In genomic region chr11:111983187-111983986, GRCh38 we compare ENCODE assay signal across 11 cellular contexts. TPM values are rescaled to one million over a fixed set of nuclear protein-coding genes. Genes with fewer than 3 reads are reported as not detected.
DNase-seq lines count a peak whose midpoint lies in the region; ATAC-seq and TF ChIP-seq lines count a peak whose summit lies in the region.
"Had no signal": no experiment of that assay in that cellular context is flagged by ENCODE, and none has a peak within 500 bp of the region (broad histone marks: within the 10 kb centered on the region; RNA-seq: fewer than 3 reads in every experiment).

No MANE protein-coding gene starts in this region.

- H3K4me3 ChIP-seq in GM23338 (peak overlapping the region; percentile 26), neuron (ENCODE audit: low read length) (no peak overlapping the region)

- no peaks in the 10 kb centered on the region for H3F3A ChIP-seq in GM23338 (replicated peaks; ENCODE audit: low read depth)

- POLR2A ChIA-PET in WTC11 (lab: Charles Lee): interaction anchor here (0.9 to 3.7 kb wide), 7 partner anchors 45 to 112 kb away, joined by 3 to 21 read pairs (median 4); partner anchors contain the start of genes ALG9, C11orf52 and CRYAB

- intact Hi-C loops in left ventricle myocardium superior (cut with micrococcal nuclease): loop anchor here (5.0 to 10.0 kb wide), 2 partner anchors 51 to 109 kb away; partner anchors contain the start of genes ALG9, CFAP68 and FDXACB1
- intact Hi-C loops in activated T-helper 2 cell treated with anti-CD3 and anti-CD28 coated beads, Interferon-gamma antibody, Interleukin-2, Interleukin-4, amounts not matched to agents 10 μg/mL and 5 μg/mL and 100 μg/mL, durations not matched to agents 14 hours and 24 hours and 36 hours (cut with micrococcal nuclease): no loop called here

- no peaks in the 10 kb centered on the region for H3K9me3 ChIP-seq in neuron (ENCODE audit: low read length)

- ATAC-seq in GM23338: peak; percentile 89
- ATAC-seq in WTC11: peak; percentile 89
- peak; percentile 67 for ATAC-seq in left ventricle myocardium superior
- no peak for ATAC-seq in GM18909 (IDR thresholded peaks at IDR 0.05; ENCODE audit: poor library complexity, unreplicated experiment)

- peaks cover 23% of the 10 kb centered on the region for H3K36me3 Mint-ChIP-seq in GM23338 (ENCODE audit: low read depth)
- peaks cover 25% of the 10 kb centered on the region for H3K36me3 Mint-ChIP-seq in WTC11
- H3K36me3 Mint-ChIP-seq in activated T-helper 2 cell treated with anti-CD3 and anti-CD28 coated beads, Interferon-gamma antibody, Interleukin-2, Interleukin-4, amounts not matched to agents 10 μg/mL and 5 μg/mL and 100 μg/mL, durations not matched to agents 14 hours and 24 hours and 36 hours (ENCODE audit: low read depth): peaks cover 49% of the 10 kb centered on the region

- peak; percentile 96 for DNase-seq in GM23338 (ENCODE audit: low spot score)
- peak; percentile 76 for DNase-seq in WTC11 (ENCODE audit: low spot score)
- DNase-seq in left ventricle myocardium superior: peak; percentile 53
- DNase-seq in HK-2 (ENCODE audit: unreplicated experiment): no peak
- DNase-seq in activated T-helper 2 cell treated with anti-CD3 and anti-CD28 coated beads, Interferon-gamma antibody, Interleukin-2, Interleukin-4, amounts not matched to agents 10 μg/mL and 5 μg/mL and 100 μg/mL, durations not matched to agents 14 hours and 24 hours and 36 hours (ENCODE audit: low spot score): no peak
- no peak for DNase-seq in HUDEP-2 (lab: John Stamatoyannopoulos, UW; ENCODE audit: unreplicated experiment in 76 of 76)
- DNase-seq: DMS79; stimulated activated CD4-positive, alpha-beta T cell treated with anti-CD3 and anti-CD28 coated beads, Interleukin-1b, Interleukin-23, amount 100 ng/mL, for 48 hours had no signal

- peak in 1 of 2 experiments; percentile 36; a peak in 2 of 4 replicates for TF ChIP-seq CTCF in GM23338 (conservative IDR thresholded peaks at IDR 0.05; ENCODE audit: low read depth in 2 of 2)
- no peak for TF ChIP-seq CTCF in WTC11 (IDR thresholded peaks at IDR 0.05)

- H3K9me3 Mint-ChIP-seq in GM23338 (no peaks in the 10 kb centered on the region), WTC11 (no peaks in the 10 kb centered on the region)
- no peaks in the 10 kb centered on the region for H3K9me3 Mint-ChIP-seq in activated T-helper 2 cell treated with anti-CD3 and anti-CD28 coated beads, Interferon-gamma antibody, Interleukin-2, Interleukin-4, amounts not matched to agents 10 μg/mL and 5 μg/mL and 100 μg/mL, durations not matched to agents 14 hours and 24 hours and 36 hours
- H3K9me3 Mint-ChIP-seq: dendritic cell treated with granulocyte-macrophage colony-stimulating factor and Interleukin-4, amounts not matched to agents 40 ng/mL and 50 ng/mL, for 4 days had no signal

- H3K36me3 ChIP-seq in GM23338 (ENCODE audit: insufficient read depth): no peaks in the 10 kb centered on the region; the same call in 1 of the 2 replicates
- peaks cover 33% of the 10 kb centered on the region for H3K36me3 ChIP-seq in neuron (ENCODE audit: insufficient read depth, low read length)

- H3K79me2 ChIP-seq in GM23338 (replicated peaks; ENCODE audit: insufficient read depth): no peaks in the 10 kb centered on the region

- peak overlapping the region; percentile 67 for H3K4me3 Mint-ChIP-seq in GM23338
- H3K4me3 Mint-ChIP-seq in WTC11: peak overlapping the region; percentile 68
- no peak overlapping the region for H3K4me3 Mint-ChIP-seq in activated T-helper 2 cell treated with anti-CD3 and anti-CD28 coated beads, Interferon-gamma antibody, Interleukin-2, Interleukin-4, amounts not matched to agents 10 μg/mL and 5 μg/mL and 100 μg/mL, durations not matched to agents 14 hours and 24 hours and 36 hours (ENCODE audit: low read depth)
- H3K4me3 Mint-ChIP-seq: dendritic cell treated with granulocyte-macrophage colony-stimulating factor and Interleukin-4, amounts not matched to agents 40 ng/mL and 50 ng/mL, for 4 days had no signal

- peak overlapping the region; percentile 97 for H3K27ac ChIP-seq in GM23338 (ENCODE audit: low read depth)

- H3K27ac Mint-ChIP-seq in GM23338 (peak overlapping the region; percentile 99), WTC11 (peak overlapping the region; percentile 100)
- no peak overlapping the region for H3K27ac Mint-ChIP-seq in activated T-helper 2 cell treated with anti-CD3 and anti-CD28 coated beads, Interferon-gamma antibody, Interleukin-2, Interleukin-4, amounts not matched to agents 10 μg/mL and 5 μg/mL and 100 μg/mL, durations not matched to agents 14 hours and 24 hours and 36 hours
- H3K27ac Mint-ChIP-seq: dendritic cell treated with granulocyte-macrophage colony-stimulating factor and Interleukin-4, amounts not matched to agents 40 ng/mL and 50 ng/mL, for 4 days had no signal

- H3K9me2 ChIP-seq in GM23338 (ENCODE audit: insufficient read depth): no peaks in the 10 kb centered on the region

- H3K27me3 Mint-ChIP-seq in GM23338 (ENCODE audit: insufficient read depth, low read depth, poor library complexity): peaks cover 6% of the 10 kb centered on the region
- no peaks in the 10 kb centered on the region for H3K27me3 Mint-ChIP-seq in WTC11 (ENCODE audit: low read depth)
- H3K27me3 Mint-ChIP-seq in activated T-helper 2 cell treated with anti-CD3 and anti-CD28 coated beads, Interferon-gamma antibody, Interleukin-2, Interleukin-4, amounts not matched to agents 10 μg/mL and 5 μg/mL and 100 μg/mL, durations not matched to agents 14 hours and 24 hours and 36 hours (ENCODE audit: low read depth): no peaks in the 10 kb centered on the region

- peak overlapping the region; percentile 48 for H3K4me2 ChIP-seq in GM23338

- H3K27me3 ChIP-seq in GM23338 (ENCODE audit: insufficient read depth) (no peaks in the 10 kb centered on the region), neuron (ENCODE audit: insufficient read depth, low read length) (no peaks in the 10 kb centered on the region)

- H2AFZ ChIP-seq in GM23338: no peak overlapping the region
- H2AFZ ChIP-seq in neuron (ENCODE audit: low read depth, low read length): peak overlapping the region; percentile 44

- H4K20me1 ChIP-seq in GM23338 (replicated peaks; ENCODE audit: insufficient read depth): no peaks in the 10 kb centered on the region

- H3K4me1 Mint-ChIP-seq in GM23338: peaks cover 44% of the 10 kb centered on the region
- H3K4me1 Mint-ChIP-seq in WTC11: peaks cover 41% of the 10 kb centered on the region
- peaks cover 2% of the 10 kb centered on the region for H3K4me1 Mint-ChIP-seq in activated T-helper 2 cell treated with anti-CD3 and anti-CD28 coated beads, Interferon-gamma antibody, Interleukin-2, Interleukin-4, amounts not matched to agents 10 μg/mL and 5 μg/mL and 100 μg/mL, durations not matched to agents 14 hours and 24 hours and 36 hours (ENCODE audit: low read depth)

- peaks cover 33% of the 10 kb centered on the region for H3K4me1 ChIP-seq in GM23338 (ENCODE audit: insufficient read depth)
- peaks cover 66% of the 10 kb centered on the region for H3K4me1 ChIP-seq in neuron (ENCODE audit: insufficient read depth, low read length)

- CTCF ChIA-PET in WTC11 (lab: Charles Lee): interaction anchor here (1.0 to 5.9 kb wide), 16 partner anchors 10 to 131 kb away, joined by 3 to 159 read pairs (median 14); partner anchors contain the start of genes ALG9, C11orf52 and DIXDC1

TF ChIP-seq in GM23338, 12 proteins besides CTCF, POLR2A, EP300 and RAD21 (continues in another document):
- TF ChIP-seq CREB1 (CRISPR knock-in tag; IDR thresholded peaks at IDR 0.05; ENCODE audit: low read depth) (no peak), ZNF114 (CRISPR knock-in tag; IDR thresholded peaks at IDR 0.05) (no peak), POLR2AphosphoS5 (IDR thresholded peaks at IDR 0.05; ENCODE audit: low read depth) (peak; percentile 42; the same call in 1 of the 2 replicates), JUNB (IDR thresholded peaks at IDR 0.05; ENCODE audit: unreplicated experiment) (no peak)

TF ChIP-seq in WTC11, 78 proteins besides CTCF, POLR2A, EP300 and RAD21 (continues in another document):
- no peak for TF ChIP-seq ZNF425 (CRISPR knock-in tag; conservative IDR thresholded peaks at IDR 0.05)
- TF ChIP-seq USF2 (CRISPR knock-in tag; IDR thresholded peaks at IDR 0.05): no peak

RNA-seq across cellular contexts. Expression of gene DLAT, which starts 41.8 kb away (rescaled TPM):
- total RNA-seq in GM23338 (2014; rRNA removed; shearing (Covaris generic)): 58.4 and 66.5 TPM in 2 replicates
- 25.2 and 31.8 TPM in 2 replicates for polyA plus RNA-seq in GM23338 (2016; fragmentation: Nextera tagmentation; extraction: Ambion mirVana)
- total RNA-seq in WTC11 (2021) (55.7 to 60.4 TPM (median 56.6 TPM) in 3 replicates), left ventricle myocardium superior (189 TPM)
- total RNA-seq in activated T-helper 2 cell treated with anti-CD3 and anti-CD28 coated beads, Interferon-gamma antibody, Interleukin-2, Interleukin-4, amounts not matched to agents 10 μg/mL and 5 μg/mL and 100 μg/mL, durations not matched to agents 14 hours and 24 hours and 36 hours: 47.2 and 47.3 TPM in 2 replicates

RNA-seq across cellular contexts. Expression of gene DIXDC1, which starts 46.2 kb away (rescaled TPM):
- 17.2 and 18.1 TPM in 2 replicates for total RNA-seq in GM23338 (2014; rRNA removed; shearing (Covaris generic))
- polyA plus RNA-seq in GM23338 (2016; fragmentation: Nextera tagmentation; extraction: Ambion mirVana): 9.4 and 9.6 TPM in 2 replicates
- total RNA-seq in WTC11 (2021) (12.6 to 14.6 TPM (median 13.5 TPM) in 3 replicates), left ventricle myocardium superior (19.6 TPM)
- 30.0 and 30.7 TPM in 2 replicates for total RNA-seq in activated T-helper 2 cell treated with anti-CD3 and anti-CD28 coated beads, Interferon-gamma antibody, Interleukin-2, Interleukin-4, amounts not matched to agents 10 μg/mL and 5 μg/mL and 100 μg/mL, durations not matched to agents 14 hours and 24 hours and 36 hours

Comparison
In these comparisons a context has a peak if more than half of its experiments do, and no peak if none do; other contexts are left out.
1. DNase-seq: peak in GM23338 (single experiment), WTC11 (single experiment) and left ventricle myocardium superior (single experiment); none in HK-2 (single experiment), activated T-helper 2 cell treated with anti-CD3 and anti-CD28 coated beads, Interferon-gamma antibody, Interleukin-2, Interleukin-4, amounts not matched to agents 10 μg/mL and 5 μg/mL and 100 μg/mL, durations not matched to agents 14 hours and 24 hours and 36 hours (single experiment) and HUDEP-2 (0 of 76).